Comparison of ENCODE assay signal across 8 cellular contexts in the genomic region with DNA sequence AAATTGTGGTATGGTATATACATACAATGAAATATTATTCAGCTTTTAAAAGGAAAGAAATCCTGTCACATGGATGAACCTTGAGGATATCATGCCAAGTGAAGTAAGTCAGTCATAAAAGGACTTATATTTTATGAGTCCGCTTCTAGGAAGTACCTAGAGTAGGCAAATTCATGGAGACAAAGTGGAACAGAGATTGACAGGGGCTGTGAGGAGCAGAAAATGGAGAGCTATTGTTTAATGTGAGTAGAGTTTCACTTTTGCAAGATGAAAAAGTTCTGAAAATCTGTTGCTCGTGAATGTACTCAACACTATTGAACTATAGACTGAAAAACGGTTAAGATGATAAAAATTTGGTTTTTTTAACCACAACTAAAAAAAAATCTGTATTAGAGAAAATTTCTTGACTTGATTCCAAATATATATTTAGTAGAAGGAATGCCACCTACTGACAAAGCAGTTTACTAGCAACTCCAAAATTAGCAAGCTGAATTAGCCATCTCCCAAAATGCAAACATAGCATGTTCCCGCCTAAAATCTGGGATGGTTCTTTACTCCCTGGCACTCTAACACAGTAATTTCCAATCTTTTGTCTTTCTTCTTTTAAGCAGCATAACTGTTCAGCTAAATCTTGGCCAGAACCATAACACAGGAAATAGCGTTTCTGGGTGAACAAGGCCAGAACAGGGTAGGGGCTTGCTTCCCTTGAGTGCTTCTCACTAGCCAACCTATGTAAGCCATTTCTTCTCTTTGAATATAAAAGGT. TPM values are rescaled to one million over a fixed set of nuclear protein-coding genes. Genes with fewer than 3 reads are reported as not detected.
DNase-seq lines count a peak whose midpoint lies in the region; ATAC-seq and TF ChIP-seq lines count a peak whose summit lies in the region.

No MANE protein-coding gene starts in this region.

- H3K27ac Mint-ChIP-seq in activated naive CD4-positive, alpha-beta T cell treated with anti-CD3 and anti-CD28 coated beads, Interleukin-2, amount 50 U/mL, for 24 hours = peak overlapping the region; percentile 73
- H3K27ac Mint-ChIP-seq in stimulated activated naive CD8-positive, alpha-beta T cell treated with anti-CD3 and anti-CD28 coated beads, Interleukin-15, amount 100 ng/mL, for 72 hours = peak overlapping the region; percentile 83 to 95

- peaks cover 17% of the 10 kb centered on the region for H4K20me1 ChIP-seq in hepatocyte (ENCODE audit: insufficient read depth, poor library complexity, severe bottlenecking)

- H3K79me2 ChIP-seq in hepatocyte = peaks cover 56% of the 10 kb centered on the region

- peak overlapping the region; percentile 97 for H3K4me3 Mint-ChIP-seq in activated naive CD4-positive, alpha-beta T cell treated with anti-CD3 and anti-CD28 coated beads, Interleukin-2, amount 50 U/mL, for 24 hours
- peak overlapping the region; percentile 98 to 99 for H3K4me3 Mint-ChIP-seq in stimulated activated naive CD8-positive, alpha-beta T cell treated with anti-CD3 and anti-CD28 coated beads, Interleukin-15, amount 100 ng/mL, for 72 hours

- H3K9me2 ChIP-seq in hepatocyte (replicated peaks; ENCODE audit: insufficient read depth) = no peaks in the 10 kb centered on the region

- DNase-seq in activated naive CD4-positive, alpha-beta T cell treated with anti-CD3 and anti-CD28 coated beads, Interleukin-2, amount 50 U/mL, for 16 hours = no peak
- DNase-seq in hepatocyte (ENCODE audit: low spot score) (no peak), posterior cingulate gyrus (no peak), midbrain (lab: John Stamatoyannopoulos, UW) (no peak)
- DNase-seq in stimulated activated naive CD8-positive, alpha-beta T cell treated with anti-CD3 and anti-CD28 coated beads, Interleukin-15, amount 100 ng/mL, for 72 hours = no peak

- H3K9me3 ChIP-seq in hepatocyte (ENCODE audit: low read depth) = no peaks in the 10 kb centered on the region

- H3K27ac ChIP-seq in VCaP (peak overlapping the region; percentile 99), hepatocyte (no peak overlapping the region)

- H3K27me3 ChIP-seq in hepatocyte = no peaks in the 10 kb centered on the region

- intact Hi-C loops in posterior cingulate gyrus (cut with DNase I) = loop anchor here (5.0 to 10.0 kb wide), 3 partner anchors 45 to 523 kb away; a partner anchor contains a TSS

- peaks cover 3% of the 10 kb centered on the region for H3K36me3 Mint-ChIP-seq in activated naive CD4-positive, alpha-beta T cell treated with anti-CD3 and anti-CD28 coated beads, Interleukin-2, amount 50 U/mL, for 24 hours

- TF ChIP-seq CTCF in VCaP (conservative IDR thresholded peaks at IDR 0.05) (peak; percentile 51), hepatocyte (IDR thresholded peaks at IDR 0.05; ENCODE audit: poor library complexity) (peak; percentile 30)

- no peaks in the 10 kb centered on the region for H3K9me3 Mint-ChIP-seq in activated naive CD4-positive, alpha-beta T cell treated with anti-CD3 and anti-CD28 coated beads, Interleukin-2, amount 50 U/mL, for 24 hours
- H3K9me3 Mint-ChIP-seq in stimulated activated naive CD8-positive, alpha-beta T cell treated with anti-CD3 and anti-CD28 coated beads, Interleukin-15, amount 100 ng/mL, for 72 hours = no peaks in the 10 kb centered on the region

- H3K27me3 Mint-ChIP-seq in activated naive CD4-positive, alpha-beta T cell treated with anti-CD3 and anti-CD28 coated beads, Interleukin-2, amount 50 U/mL, for 24 hours = no peaks in the 10 kb centered on the region
- H3K27me3 Mint-ChIP-seq in stimulated activated naive CD8-positive, alpha-beta T cell treated with anti-CD3 and anti-CD28 coated beads, Interleukin-15, amount 100 ng/mL, for 72 hours = no peaks in the 10 kb centered on the region

- H3K4me1 Mint-ChIP-seq in activated naive CD4-positive, alpha-beta T cell treated with anti-CD3 and anti-CD28 coated beads, Interleukin-2, amount 50 U/mL, for 24 hours = peaks cover 35% of the 10 kb centered on the region
- peaks cover 43% of the 10 kb centered on the region for H3K4me1 Mint-ChIP-seq in stimulated activated naive CD8-positive, alpha-beta T cell treated with anti-CD3 and anti-CD28 coated beads, Interleukin-15, amount 100 ng/mL, for 72 hours

- no peaks in the 10 kb centered on the region for H3K4me1 ChIP-seq in hepatocyte (ENCODE audit: insufficient read depth)

- no peak for ATAC-seq in stimulated activated naive CD8-positive, alpha-beta T cell treated with anti-CD3 and anti-CD28 coated beads, Interleukin-15, amount 100 ng/mL, for 72 hours
- no peak for ATAC-seq in GM21528 (IDR thresholded peaks at IDR 0.05; ENCODE audit: low FRiP score, unreplicated experiment)

- peak overlapping the region; percentile 15 for H3K4me3 ChIP-seq in hepatocyte

- no peaks in the 10 kb centered on the region for H3K36me3 ChIP-seq in hepatocyte (replicated peaks; ENCODE audit: insufficient read depth, low read depth)

- no peak overlapping the region for H2AFZ ChIP-seq in hepatocyte

- WGBS in hepatocyte (ENCODE audit: low lambda C conversion rate, missing lambda C conversion rate) = 63% methylated on average over 5 of the region's 5 CpGs

- peak overlapping the region; percentile 74 for H3K4me2 ChIP-seq in hepatocyte

RNA-seq across cellular contexts. Expression of a gene that starts 1.5 kb away (rescaled TPM):
- 48.6 and 51.5 TPM in 2 replicates for total RNA-seq in hepatocyte
- polyA plus RNA-seq in hepatocyte = 79.1 and 86.0 TPM in 2 replicates

RNA-seq across cellular contexts. Expression of a gene that starts 2.2 kb away (rescaled TPM):
- 6.5 and 7.1 TPM in 2 replicates for total RNA-seq in hepatocyte
- 3.5 and 3.7 TPM in 2 replicates for polyA plus RNA-seq in hepatocyte

RNA-seq across cellular contexts. Expression of a gene that starts 30.0 kb away (rescaled TPM):
- total RNA-seq in hepatocyte = 26.4 and 29.5 TPM in 2 replicates
- 29.0 and 32.4 TPM in 2 replicates for polyA plus RNA-seq in hepatocyte

RNA-seq across cellular contexts. Expression of a gene that starts 45.2 kb away (rescaled TPM):
- total RNA-seq in hepatocyte = 25.9 and 28.1 TPM in 2 replicates
- 57.6 and 62.9 TPM in 2 replicates for polyA plus RNA-seq in hepatocyte

RNA-seq across cellular contexts. Expression of a gene that starts 46.0 kb away (rescaled TPM):
- 23.6 and 30.6 TPM in 2 replicates for total RNA-seq in hepatocyte
- 17.4 and 23.5 TPM in 2 replicates for polyA plus RNA-seq in hepatocyte
